In the genomic region with DNA sequence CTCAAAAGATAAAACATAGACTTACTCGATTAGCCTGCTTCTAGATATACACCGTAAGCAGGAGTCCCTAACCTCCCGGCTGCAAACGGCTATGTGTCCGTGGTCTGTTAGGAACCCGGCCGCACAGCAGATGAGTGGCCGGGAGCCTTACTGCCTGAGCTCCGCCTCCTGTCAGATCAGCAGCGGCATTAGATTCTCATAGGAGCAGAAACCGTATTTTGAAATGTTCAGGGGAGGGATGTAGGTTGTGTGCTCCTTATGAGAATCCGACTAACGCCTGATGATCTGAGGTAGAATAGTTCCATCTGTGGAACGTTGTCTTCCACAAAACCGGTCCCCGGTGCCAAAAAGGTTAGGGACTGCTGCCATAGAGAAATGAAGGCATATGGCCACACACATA, we compare ENCODE assay signal across 21 cellular contexts.
DNase-seq lines count a peak whose midpoint lies in the region; ATAC-seq and TF ChIP-seq lines count a peak whose summit lies in the region.
"Had no signal": no experiment of that assay in that cellular context is flagged by ENCODE, and none has a peak within 500 bp of the region (broad histone marks: within the 10 kb centered on the region; RNA-seq: fewer than 3 reads in every experiment).

No MANE protein-coding gene starts in this region.

- no peak overlapping the region for H3K27ac ChIP-seq in left lung
- H3K27ac ChIP-seq: neural progenitor cell, right lobe of liver, thoracic aorta had no signal

- intact Hi-C loops in left lung (cut with DNase I), result no loop called here

- no peak overlapping the region for H3K4me3 ChIP-seq in adipocyte (ENCODE audit: low read length)
- H3K4me3 ChIP-seq in left lung, result no peak overlapping the region
- H3K4me3 ChIP-seq: lung, neural progenitor cell, right lobe of liver, thoracic aorta had no signal

- peak; percentile 96 for DNase-seq in HT1080 (ENCODE audit: low read depth)
- DNase-seq in NCI-H524 treated with DMSO at 0.1 percent for 48 hours (lab: John Stamatoyannopoulos, UW), result peak; percentile 90
- DNase-seq in adipocyte (ENCODE audit: low read depth), result no peak
- DNase-seq in NCI-H2029 (lab: John Stamatoyannopoulos, UW), result no peak
- DNase-seq in SKM-1 treated with dmso at 0.1 percent for 144 hours (lab: John Stamatoyannopoulos, UW; ENCODE audit: unreplicated experiment), result no peak
- no peak for DNase-seq in HT-29 (ENCODE audit: low spot score)
- no peak for DNase-seq in left lung
- DNase-seq: activated CD4-positive, alpha-beta T cell treated with anti-CD3 and anti-CD28 coated beads, Interleukin-2, amount 50 U/mL, for 48 hours; activated CD8-positive, alpha-beta memory T cell treated with anti-CD3 and anti-CD28 coated beads, Interleukin-2, amount 50 U/mL, for 48 hours; activated effector memory CD4-positive, alpha-beta T cell treated with Interleukin-2 at 50 U/mL for 16 hours; activated naive CD8-positive, alpha-beta T cell treated with anti-CD3 and anti-CD28 coated beads, Interleukin-2, amount 10 ng/mL, durations not matched to agents 7 days and 5 days; AML-193; DMS79; NCI-H1092; NCI-H510A; right lobe of liver; stimulated activated naive CD4-positive, alpha-beta T cell treated with Interleukin-2 at 50 U/mL for 16 hours; T1000 had no signal

- no peaks in the 10 kb centered on the region for H3K4me1 ChIP-seq in adipocyte (ENCODE audit: control insufficient read depth, insufficient read depth, low read length)
- no peaks in the 10 kb centered on the region for H3K4me1 ChIP-seq in left lung
- H3K4me1 ChIP-seq: neural progenitor cell, right lobe of liver had no signal

- no peaks in the 10 kb centered on the region for H3K9me3 ChIP-seq in adipocyte (ENCODE audit: control insufficient read depth, low read length)
- H3K9me3 ChIP-seq in left lung, result peaks cover 0 to 5% of the 10 kb centered on the region in 2 donors
- H3K9me3 ChIP-seq: right lobe of liver, thoracic aorta had no signal

- H3K9ac ChIP-seq in adipocyte (ENCODE audit: low read length), result peak overlapping the region; percentile 51
- H3K9ac ChIP-seq: neural progenitor cell had no signal

- no peaks in the 10 kb centered on the region for H3K27me3 ChIP-seq in adipocyte (replicated peaks; ENCODE audit: control insufficient read depth, insufficient read depth, low read length)
- no peaks in the 10 kb centered on the region for H3K27me3 ChIP-seq in left lung
- H3K27me3 ChIP-seq: neural progenitor cell, right lobe of liver had no signal

- no peak for TF ChIP-seq CTCF in left lung (IDR thresholded peaks at IDR 0.05)

- no peaks in the 10 kb centered on the region for H3K36me3 ChIP-seq in adipocyte (ENCODE audit: control insufficient read depth, insufficient read depth, low read length, severe bottlenecking)
- H3K36me3 ChIP-seq in left lung, result no peaks in the 10 kb centered on the region
- H3K36me3 ChIP-seq: neural progenitor cell, right lobe of liver, thoracic aorta had no signal

- ATAC-seq in left lung, result no peak
- ATAC-seq: right lobe of liver had no signal

Comparison
In these comparisons a context has a peak if more than half of its experiments do, and no peak if none do; other contexts are left out.
1. DNase-seq: peak in HT1080 (single experiment) and NCI-H524 treated with DMSO at 0.1 percent for 48 hours (single experiment); none in adipocyte (single experiment), NCI-H2029 (single experiment), SKM-1 treated with dmso at 0.1 percent for 144 hours (single experiment), HT-29 (single experiment) and left lung (0 of 2).